Comparison of ENCODE assay signal across 14 cellular contexts in genomic region chr11:17601206-17602075, GRCh38. TPM values are rescaled to one million over a fixed set of nuclear protein-coding genes. Genes with fewer than 3 reads are reported as not detected.
A peak's percentile ranks its signal among the peaks of the same experiment; 100 is the strongest.
DNase-seq lines count a peak whose midpoint lies in the region; ATAC-seq and TF ChIP-seq lines count a peak whose summit lies in the region.
"Had no signal": no experiment of that assay in that cellular context is flagged by ENCODE, and none has a peak within 500 bp of the region (broad histone marks: within the 10 kb centered on the region; RNA-seq: fewer than 3 reads in every experiment).

No MANE protein-coding gene starts in this region.

- H3K4me3 ChIP-seq in choroid plexus epithelial cell (ENCODE audit: low read depth, low read length): no peak overlapping the region
- no peak overlapping the region for H3K4me3 ChIP-seq in osteoblast (ENCODE audit: insufficient read depth, low read length)
- H3K4me3 ChIP-seq: tibial nerve had no signal

- no peaks in the 10 kb centered on the region for H4K20me1 ChIP-seq in osteoblast (ENCODE audit: insufficient read depth, low read length)

- H3K36me3 ChIP-seq in osteoblast (ENCODE audit: insufficient read depth, low read length): no peaks in the 10 kb centered on the region
- H3K36me3 ChIP-seq: tibial nerve had no signal

- ATAC-seq in GM19328 (IDR thresholded peaks at IDR 0.05; ENCODE audit: unreplicated experiment): no peak
- ATAC-seq: T-helper 17 cell had no signal

- in situ Hi-C loops in ACHN (cut with HindIII; ENCODE audit: low pct_ligation_motif_present, low pct_unique_long_range_greater_than_20kb, low sequenced_read_pairs): no loop called here

- H3K9me3 ChIP-seq in osteoblast (ENCODE audit: low read depth, low read length): no peaks in the 10 kb centered on the region
- H3K9me3 ChIP-seq: Caco-2, tibial nerve had no signal

- H3K27me3 ChIP-seq in osteoblast (ENCODE audit: insufficient read depth, low read length): peaks cover 3% of the 10 kb centered on the region
- H3K27me3 ChIP-seq: tibial nerve had no signal

- DNase-seq in NCI-H146 (lab: John Stamatoyannopoulos, UW) (peak; percentile 11), NCI-H146 treated with DMSO at 0.1 percent for 48 hours (lab: John Stamatoyannopoulos, UW; ENCODE audit: unreplicated experiment) (no peak), choroid plexus epithelial cell (ENCODE audit: low read depth) (no peak), osteoblast (ENCODE audit: insufficient read length, low spot score, missing footprints) (peak; percentile 66), NCI-H2227 treated with DMSO at 0.1 percent for 48 hours (lab: John Stamatoyannopoulos, UW) (no peak), ACHN (no peak)
- DNase-seq: Caco-2; mesenchymal stem cell; stimulated activated CD4-positive, alpha-beta T cell treated with anti-CD3 and anti-CD28 coated beads, Interleukin-15, amount 100 ng/mL, for 24 hours; T-helper 17 cell had no signal

- TF ChIP-seq CTCF in choroid plexus epithelial cell (conservative IDR thresholded peaks at IDR 0.05; ENCODE audit: low read depth, low read length): peak; percentile 10
- no peak for TF ChIP-seq CTCF in osteoblast (IDR thresholded peaks at IDR 0.05; ENCODE audit: extremely low read depth, low read depth, low read length)

- H3K4me1 ChIP-seq in osteoblast (ENCODE audit: insufficient read depth, low read length): no peaks in the 10 kb centered on the region
- H3K4me1 ChIP-seq: Caco-2, tibial nerve had no signal

- no peak overlapping the region for H3K27ac ChIP-seq in osteoblast (ENCODE audit: low read depth, low read length)
- H3K27ac ChIP-seq: tibial nerve had no signal

- H2AFZ ChIP-seq in osteoblast (ENCODE audit: low read length): no peak overlapping the region

- no peaks in the 10 kb centered on the region for H3K79me2 ChIP-seq in osteoblast (ENCODE audit: insufficient read depth, low read length)

- no peak for TF ChIP-seq EP300 in Ishikawa (IDR thresholded peaks at IDR 0.05; ENCODE audit: borderline replicate concordance)

- H3K4me2 ChIP-seq in osteoblast (ENCODE audit: insufficient read depth, low read length): no peak overlapping the region

- TF ChIP-seq RAD21 in Ishikawa (IDR thresholded peaks at IDR 0.05; ENCODE audit: low read depth): no peak

TF ChIP-seq in Ishikawa, 13 proteins besides CTCF, POLR2A, EP300 and RAD21:
- TF ChIP-seq YY1 (IDR thresholded peaks at IDR 0.05; ENCODE audit: low read depth) (no peak), TCF12 (IDR thresholded peaks at IDR 0.05; ENCODE audit: low read depth) (no peak), ZBTB7A (IDR thresholded peaks at IDR 0.05; ENCODE audit: low read depth) (no peak), TEAD4 (IDR thresholded peaks at IDR 0.05) (no peak), FOXM1 (IDR thresholded peaks at IDR 0.05; ENCODE audit: borderline replicate concordance, low read depth) (no peak), CEBPB (IDR thresholded peaks at IDR 0.05) (no peak), USF1 (IDR thresholded peaks at IDR 0.05) (no peak), CREB1 (IDR thresholded peaks at IDR 0.05; ENCODE audit: low read depth) (no peak), MAX (IDR thresholded peaks at IDR 0.05) (0 out of 2 replicates have a peak, but pooled peaks have one; percentile 10), EGR1 (IDR thresholded peaks at IDR 0.05) (peak; percentile 84), REST (IDR thresholded peaks at IDR 0.05; ENCODE audit: low read depth) (no peak), TAF1 (IDR thresholded peaks at IDR 0.05; ENCODE audit: low read depth) (no peak)

RNA-seq across cellular contexts. Expression of gene OTOG, which starts 54.4 kb away (rescaled TPM):
- total RNA-seq in osteoblast: not detected in 2 replicates
- total RNA-seq: osteocyte, T-helper 17 cell, tibial nerve had no signal

RNA-seq across cellular contexts. Expression of gene USH1C, which starts 57.2 kb away (rescaled TPM):
- total RNA-seq in osteoblast: not detected in 2 replicates
- total RNA-seq: osteocyte, T-helper 17 cell, tibial nerve had no signal

Comparison
In these comparisons a context has a peak if more than half of its experiments do, and no peak if none do; other contexts are left out.
1. DNase-seq: peak in NCI-H146 (single experiment) and osteoblast (single experiment); none in NCI-H146 treated with DMSO at 0.1 percent for 48 hours (single experiment), choroid plexus epithelial cell (single experiment), NCI-H2227 treated with DMSO at 0.1 percent for 48 hours (single experiment) and ACHN (single experiment).